12 cellular contexts compared by ENCODE assay signal in the genomic region with DNA sequence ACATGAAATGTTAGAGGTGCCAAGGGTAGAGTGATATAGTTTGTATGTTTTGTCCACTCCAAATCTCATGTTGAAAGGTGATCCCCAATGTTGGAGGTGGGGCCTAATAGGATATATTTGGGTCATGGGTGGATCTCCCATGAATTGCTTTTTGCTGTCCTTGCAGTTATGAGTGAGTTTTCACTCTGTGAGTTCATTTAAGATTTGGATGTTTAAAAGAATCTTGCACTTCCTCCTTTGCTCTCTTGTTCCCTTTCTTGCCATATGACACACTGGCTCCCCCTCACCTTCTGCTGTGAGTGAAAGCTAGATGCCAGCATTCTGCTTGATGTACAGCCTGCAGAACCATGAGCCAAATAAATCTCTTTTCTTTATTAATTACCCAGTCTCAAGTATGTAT.
DNase-seq lines count a peak whose midpoint lies in the region; TF ChIP-seq lines count a peak whose summit lies in the region.
"Had no signal": no experiment of that assay in that cellular context is flagged by ENCODE, and none has a peak within 500 bp of the region (broad histone marks: within the 10 kb centered on the region; RNA-seq: fewer than 3 reads in every experiment).

No MANE protein-coding gene starts in this region.

- in situ Hi-C loops in KBM-7 (cut with MboI; ENCODE audit: low pct_unique_long_range_greater_than_20kb, low sequenced_read_pairs) = no loop called here

- no peaks in the 10 kb centered on the region for H3K27me3 ChIP-seq in tibial artery

- intact Hi-C loops in tibial artery (cut with DNase I; ENCODE audit: low total_unique reads) = no loop called here

- no peak for TF ChIP-seq CTCF in NB4 (IDR thresholded peaks at IDR 0.05; ENCODE audit: low read depth, low read length)
- no peak for TF ChIP-seq CTCF in tibial artery (IDR thresholded peaks at IDR 0.05)

- TF ChIP-seq POLR2A in NB4 (IDR thresholded peaks at IDR 0.05; ENCODE audit: extremely low read depth, insufficient read length) = no peak

- H3K4me3 ChIP-seq in NB4 (ENCODE audit: low read depth, low read length) = no peak overlapping the region
- no peak overlapping the region for H3K4me3 ChIP-seq in tibial artery
- H3K4me3 ChIP-seq: GM23248, HAP-1 had no signal

- no peaks in the 10 kb centered on the region for H3K4me1 ChIP-seq in tibial artery
- H3K4me1 ChIP-seq: Caco-2, HAP-1 had no signal

- DNase-seq in SKM-1 treated with dmso at 0.1 percent for 144 hours (lab: John Stamatoyannopoulos, UW; ENCODE audit: unreplicated experiment) = peak; percentile 21
- DNase-seq in SKM-1 (lab: John Stamatoyannopoulos, UW; ENCODE audit: unreplicated experiment) = no peak
- DNase-seq in KBM-7 = peak; percentile 2
- DNase-seq in NB4 (ENCODE audit: low read depth) = peak; percentile 3
- no peak for DNase-seq in tibial artery
- DNase-seq in NCI-H524 treated with DMSO at 0.1 percent for 48 hours (lab: John Stamatoyannopoulos, UW) = no peak
- DNase-seq in effector CD8-positive, alpha-beta T cell (lab: John Stamatoyannopoulos, UW) = no peak
- DNase-seq: Caco-2; CD4-positive, alpha-beta T cell; GM23248 had no signal

- peaks cover 0 to 9% (median 0%) of the 10 kb centered on the region in 3 donors for H3K9me3 ChIP-seq in tibial artery
- H3K9me3 ChIP-seq: HAP-1 had no signal

- H3K27ac ChIP-seq in tibial artery = no peak overlapping the region
- H3K27ac ChIP-seq: C4-2B, GM23248 had no signal

- H3K36me3 ChIP-seq in tibial artery = no peaks in the 10 kb centered on the region
- H3K36me3 ChIP-seq: HAP-1 had no signal

Comparison
In these comparisons a context has a peak if more than half of its experiments do, and no peak if none do; other contexts are left out.
1. DNase-seq: peak in SKM-1 treated with dmso at 0.1 percent for 144 hours (single experiment), KBM-7 (single experiment) and NB4 (single experiment); none in SKM-1 (single experiment), tibial artery (0 of 2), NCI-H524 treated with DMSO at 0.1 percent for 48 hours (single experiment) and effector CD8-positive, alpha-beta T cell (single experiment).